ENCODE assay signal across 16 cellular contexts in the genomic region with DNA sequence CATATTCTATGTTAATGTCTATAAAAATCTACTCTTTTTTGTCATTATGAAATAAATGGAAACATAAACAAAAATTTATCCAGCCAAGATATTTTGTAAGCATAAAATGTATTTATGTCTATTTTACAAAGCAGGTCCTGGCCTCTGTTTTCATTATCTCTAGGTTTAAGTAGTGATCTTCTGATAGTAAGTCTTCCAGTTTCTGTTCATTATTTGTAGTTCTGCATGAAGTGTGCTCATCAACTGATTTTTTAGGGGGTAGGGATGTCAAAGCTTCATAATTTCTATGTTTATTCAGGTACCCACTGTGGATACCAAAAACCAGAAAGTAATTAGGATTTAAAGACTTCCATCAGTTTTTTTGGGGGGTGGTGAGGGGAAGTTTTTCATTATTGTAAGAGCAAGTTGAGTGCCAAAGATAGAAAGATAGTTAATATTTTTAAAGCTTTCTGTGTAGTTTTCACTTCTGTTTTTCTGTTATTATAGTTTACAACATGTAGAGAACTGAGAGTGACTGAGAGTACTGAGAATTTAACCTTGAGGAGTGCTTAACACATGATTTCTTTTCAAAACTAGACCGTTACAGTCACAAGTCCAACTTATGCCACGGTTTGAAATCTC. TPM values are rescaled to one million over a fixed set of nuclear protein-coding genes. Genes with fewer than 3 reads are reported as not detected.
DNase-seq lines count a peak whose midpoint lies in the region; ATAC-seq, FAIRE-seq and TF ChIP-seq lines count a peak whose summit lies in the region.
"Had no signal": no experiment of that assay in that cellular context is flagged by ENCODE, and none has a peak within 500 bp of the region (broad histone marks: within the 10 kb centered on the region; RNA-seq: fewer than 3 reads in every experiment).

No MANE protein-coding gene starts in this region.

- no peak overlapping the region for H3K27ac ChIP-seq in CD4-positive, alpha-beta memory T cell (ENCODE audit: low read depth, low read length)
- H3K27ac ChIP-seq: brain microvascular endothelial cell had no signal

- no peaks in the 10 kb centered on the region for H3K4me1 Mint-ChIP-seq in CD4-positive, alpha-beta memory T cell
- H3K4me1 Mint-ChIP-seq: mesothelial cell of epicardium, WTC11 had no signal

- H3K4me1 ChIP-seq in CD4-positive, alpha-beta memory T cell (ENCODE audit: insufficient read depth, low read length): no peaks in the 10 kb centered on the region

- H3K36me3 Mint-ChIP-seq in CD4-positive, alpha-beta memory T cell: no peaks in the 10 kb centered on the region
- H3K36me3 Mint-ChIP-seq: mesothelial cell of epicardium, WTC11 had no signal

- no peak overlapping the region for H3K27ac Mint-ChIP-seq in CD4-positive, alpha-beta memory T cell
- H3K27ac Mint-ChIP-seq: mesothelial cell of epicardium, progenitor cell of endocrine pancreas, WTC11 had no signal

- H3K27me3 ChIP-seq in CD4-positive, alpha-beta memory T cell (ENCODE audit: insufficient read depth, low read length): no peaks in the 10 kb centered on the region
- H3K27me3 ChIP-seq: brain microvascular endothelial cell had no signal

- no peak for FAIRE-seq in GM12891 (lab: Jason Lieb, UNC)
- FAIRE-seq: H1 had no signal

- POLR2A ChIA-PET in CD4-positive, alpha-beta memory T cell (lab: Charles Lee; ENCODE audit: partially characterized antibody): no interaction called here

- peaks cover under 1 to 14% (median 5%) of the 10 kb centered on the region in 8 donors for H3K9me3 Mint-ChIP-seq in CD4-positive, alpha-beta memory T cell

- H3K4me3 ChIP-seq in CD4-positive, alpha-beta memory T cell (ENCODE audit: low read length in 2 of 2): no peak overlapping the region
- no peak overlapping the region for H3K4me3 ChIP-seq in lower leg skin (ENCODE audit: low read depth, poor library complexity, severe bottlenecking)

- ATAC-seq in GM19395 (IDR thresholded peaks at IDR 0.05; ENCODE audit: unreplicated experiment) (peak; percentile 97), HG02678 (IDR thresholded peaks at IDR 0.05; ENCODE audit: unreplicated experiment) (peak; percentile 92), HG03442 (IDR thresholded peaks at IDR 0.05; ENCODE audit: unreplicated experiment) (peak; percentile 86)
- ATAC-seq: WTC11 had no signal

- H3K36me3 ChIP-seq in CD4-positive, alpha-beta memory T cell (ENCODE audit: insufficient read depth, low read length): no peaks in the 10 kb centered on the region
- H3K36me3 ChIP-seq: brain microvascular endothelial cell had no signal

- DNase-seq in GM12891 (ENCODE audit: insufficient read length, low spot score) (no peak), RKO (ENCODE audit: low spot score) (no peak), lower leg skin (ENCODE audit: low spot score in 2 of 2) (no peak)
- DNase-seq in stimulated activated CD4-positive, alpha-beta T cell treated with anti-CD3 and anti-CD28 coated beads, Interleukin-2, amount 100 ng/mL, for 48 hours: no peak
- DNase-seq in CD4-positive, alpha-beta memory T cell: no peak
- DNase-seq: brain microvascular endothelial cell, DND-41, NCI-H345, SHP77 had no signal

- 67 to 71% methylated on average over 2 of the region's 2 CpGs for WGBS in lower leg skin, 2 donors

- CTCF ChIA-PET in CD4-positive, alpha-beta memory T cell (lab: Charles Lee; ENCODE audit: partially characterized antibody): no interaction called here

- no peaks in the 10 kb centered on the region for H3K27me3 Mint-ChIP-seq in CD4-positive, alpha-beta memory T cell
- H3K27me3 Mint-ChIP-seq: progenitor cell of endocrine pancreas had no signal

- intact Hi-C loops in CD4-positive, alpha-beta memory T cell (cut with micrococcal nuclease): no loop called here
- intact Hi-C loops in lower leg skin (cut with DNase I; ENCODE audit: low total_unique reads): no loop called here

- H3K9me3 ChIP-seq in CD4-positive, alpha-beta memory T cell (ENCODE audit: control insufficient read depth in 1 of 2, low read length in 2 of 2): no peaks in the 10 kb centered on the region

- no peak overlapping the region for H3K4me3 Mint-ChIP-seq in CD4-positive, alpha-beta memory T cell
- H3K4me3 Mint-ChIP-seq: mesothelial cell of epicardium, WTC11 had no signal

- TF ChIP-seq POLR2A in GM12891 (IDR thresholded peaks at IDR 0.05; ENCODE audit: low read depth, low read length): no peak
- TF ChIP-seq POLR2A in lower leg skin (IDR thresholded peaks at IDR 0.05): no peak

- no peak for TF ChIP-seq CTCF in lower leg skin (IDR thresholded peaks at IDR 0.05)

TF ChIP-seq in GM12891, 5 proteins besides CTCF, POLR2A, EP300 and RAD21:
- no peak for TF ChIP-seq POU2F2 (IDR thresholded peaks at IDR 0.05; ENCODE audit: low read depth, low read length)
- TF ChIP-seq SPI1 (IDR thresholded peaks at IDR 0.05; ENCODE audit: low read depth, low read length): peak; percentile 84

RNA-seq across cellular contexts. Expression of a gene that starts 30.6 kb away (rescaled TPM):
- 0.23 TPM for polyA plus RNA-seq in GM12891 (2012; ENCODE audit: low read depth, missing spikeins)
- total RNA-seq in CD4-positive, alpha-beta memory T cell: not detected
- polyA plus RNA-seq in CD4-positive, alpha-beta memory T cell: not detected
- total RNA-seq in lower leg skin: 1 to 10 TPM; 1.7 to 5.8 (median 3.4) TPM
